In the genomic region with DNA sequence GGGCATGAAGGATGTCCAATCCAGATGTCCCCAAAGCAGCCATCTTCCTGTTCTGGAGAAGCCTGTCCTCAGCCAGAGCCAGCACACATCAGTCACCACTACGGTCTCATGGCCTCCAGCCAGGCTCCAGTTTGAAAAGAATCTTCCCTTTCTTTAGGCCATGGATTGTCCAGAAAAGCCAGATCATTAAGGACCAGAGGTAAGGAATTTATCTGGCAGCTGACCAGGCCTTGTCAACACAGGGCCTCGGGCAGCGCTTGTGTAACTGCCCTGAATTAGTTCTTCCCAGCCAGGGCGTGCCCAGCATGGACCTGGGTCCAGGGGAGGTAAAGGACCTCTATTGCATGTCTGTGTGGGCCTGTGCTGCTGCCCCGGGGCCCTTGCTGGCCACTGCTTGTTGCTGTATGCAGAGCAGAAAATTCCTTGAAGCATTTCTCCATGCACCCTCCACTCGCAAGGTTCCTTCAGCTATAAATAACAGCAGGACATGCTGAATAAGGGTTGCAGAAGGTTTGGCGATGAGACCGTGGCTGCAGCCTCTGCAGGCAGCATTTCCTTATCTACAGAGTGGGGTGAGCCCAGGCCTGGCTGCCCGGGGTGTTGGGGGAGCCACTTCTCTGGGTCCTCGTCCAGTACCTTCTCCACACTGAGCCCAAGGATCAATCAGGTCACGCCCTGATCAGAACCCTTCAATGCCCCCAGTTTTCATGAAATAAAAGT, we compare ENCODE assay signal across 9 cellular contexts. TPM values are rescaled to one million over a fixed set of nuclear protein-coding genes. Genes with fewer than 3 reads are reported as not detected.
DNase-seq lines count a peak whose midpoint lies in the region; ATAC-seq, FAIRE-seq and TF ChIP-seq lines count a peak whose summit lies in the region.
"Had no signal": no experiment of that assay in that cellular context is flagged by ENCODE, and none has a peak within 500 bp of the region (broad histone marks: within the 10 kb centered on the region; RNA-seq: fewer than 3 reads in every experiment).

No MANE protein-coding gene starts in this region.

- peak overlapping the region; percentile 41 for H2BK120ac ChIP-seq in IMR-90 (ENCODE audit: low read depth, low read length)

- H4K20me1 ChIP-seq in IMR-90 (ENCODE audit: insufficient read depth, low read length) (no peaks in the 10 kb centered on the region; the same call in 1 of the 2 replicates), HepG2 (ENCODE audit: insufficient read depth, low read length) (no peaks in the 10 kb centered on the region)

- H3K56ac ChIP-seq in IMR-90 (ENCODE audit: extremely low read depth, insufficient read depth, low read length) = no peak overlapping the region

- H3K4me2 ChIP-seq in IMR-90 (ENCODE audit: low read depth, low read length) = no peak overlapping the region
- peak overlapping the region; percentile 69 for H3K4me2 ChIP-seq in HepG2 (ENCODE audit: low read depth, low read length)

- 0 out of 2 replicates have a peak overlapping the region, but pooled peaks have one; percentile 54 for H3K14ac ChIP-seq in IMR-90 (replicated peaks; ENCODE audit: low read depth, low read length)

- peak overlapping the region; percentile 37; the same call in 1 of the 2 replicates for H3K23ac ChIP-seq in IMR-90 (ENCODE audit: low read depth, low read length)

- no peaks in the 10 kb centered on the region for H3K27me3 ChIP-seq in IMR-90 (ENCODE audit: control insufficient read depth, insufficient read depth, low read length)
- no peaks in the 10 kb centered on the region for H3K27me3 ChIP-seq in HepG2 (ENCODE audit: control insufficient read depth in 1 of 2, insufficient read depth in 2 of 2, low read length in 2 of 2)
- H3K27me3 ChIP-seq in upper lobe of left lung = no peaks in the 10 kb centered on the region

- peak overlapping the region; percentile 55 for H2BK5ac ChIP-seq in IMR-90 (ENCODE audit: low read depth, low read length, poor library complexity, severe bottlenecking)

- H3K27ac Mint-ChIP-seq in naive thymus-derived CD8-positive, alpha-beta T cell = peak overlapping the region in 1 of 10 donors; percentile 35

- peaks cover 18% of the 10 kb centered on the region; the same call in 1 of the 2 replicates for H3K4me1 ChIP-seq in IMR-90 (ENCODE audit: control insufficient read depth, insufficient read depth, low read length)
- H3K4me1 ChIP-seq in HepG2 (ENCODE audit: insufficient read depth, low read length) = peaks cover 19% of the 10 kb centered on the region
- H3K4me1 ChIP-seq in upper lobe of left lung = peaks cover 11 to 16% (median 15%) of the 10 kb centered on the region in 4 donors

- TF ChIP-seq EP300 in HepG2 (IDR thresholded peaks at IDR 0.05; ENCODE audit: low read depth in 2 of 2, low read length in 2 of 2) (peak; percentile 23 to 36; a peak in 1 of 4 replicates), HepG2 (CRISPR knock-in tag; IDR thresholded peaks at IDR 0.05; ENCODE audit: borderline replicate concordance) (no peak; the same call in 1 of the 2 replicates), upper lobe of left lung (IDR thresholded peaks at IDR 0.05) (peak in 1 of 4 donors; percentile 14)

- peak overlapping the region; percentile 3 for H4K5ac ChIP-seq in IMR-90 (ENCODE audit: low read depth, low read length)

- peak overlapping the region; percentile 41; the same call in 1 of the 2 replicates for H3K27ac ChIP-seq in IMR-90 (ENCODE audit: insufficient read depth, low read length)
- H3K27ac ChIP-seq in cingulate gyrus (ENCODE audit: low read depth, low read length) = peak overlapping the region; percentile 26
- H3K27ac ChIP-seq in HepG2 (ENCODE audit: extremely low read length, insufficient read depth, low read length) = peak overlapping the region; percentile 35
- peak overlapping the region; percentile 26 to 69 (median 46) for H3K27ac ChIP-seq in upper lobe of left lung

- H2AK9ac ChIP-seq in IMR-90 (replicated peaks; ENCODE audit: low read depth, low read length, poor library complexity) = peak overlapping the region; percentile 81

- H3K9me1 ChIP-seq in IMR-90 (ENCODE audit: insufficient read depth, low read length) = peaks cover 8% of the 10 kb centered on the region

- TF ChIP-seq POLR2A in IMR-90 (IDR thresholded peaks at IDR 0.05; ENCODE audit: low read depth, low read length) (no peak), HepG2 (IDR thresholded peaks at IDR 0.05; ENCODE audit: insufficient read depth in 1 of 2, low read depth in 2 of 2, low read length in 2 of 2) (no peak), upper lobe of left lung (IDR thresholded peaks at IDR 0.05) (no peak)

- dilution Hi-C loops in IMR-90 (cut with HindIII; ENCODE audit: low sequenced_read_pairs, unreplicated experiment) = no loop called here

- peak; percentile 30 for ATAC-seq in IMR-90 (ENCODE audit: low read depth)
- peak; percentile 99 for ATAC-seq in HepG2
- peak; percentile 58 to 90 for ATAC-seq in upper lobe of left lung (ENCODE audit: low FRiP score in 2 of 2)
- ATAC-seq in activated T-cell treated with anti-CD3 and anti-CD28 coated beads, Interleukin-2, amount 50 U/mL, for 4 hours = no peak
- no peak for ATAC-seq in GM19455 (IDR thresholded peaks at IDR 0.05; ENCODE audit: unreplicated experiment)
- ATAC-seq in naive thymus-derived CD8-positive, alpha-beta T cell = no peak

- peak overlapping the region; percentile 59 for H3K4ac ChIP-seq in IMR-90 (ENCODE audit: low read depth, low read length)

- no peaks in the 10 kb centered on the region for H3K79me1 ChIP-seq in IMR-90 (ENCODE audit: low read depth in 1 of 2, low read length in 2 of 2)

- H3K36me3 ChIP-seq in IMR-90 (ENCODE audit: control insufficient read depth, insufficient read depth, low read length) (no peaks in the 10 kb centered on the region), HepG2 (replicated peaks in 1 of 2; ENCODE audit: control insufficient read depth in 1 of 2, insufficient read depth in 2 of 2, low read length in 2 of 2) (no peaks in the 10 kb centered on the region), upper lobe of left lung (no peaks in the 10 kb centered on the region)

- H3K18ac ChIP-seq in IMR-90 (ENCODE audit: low read depth, low read length) = no peak overlapping the region; the same call in 1 of the 2 replicates

- POLR2A ChIA-PET in IMR-90 (lab: Charles Lee; ENCODE audit: unreplicated experiment) (no interaction called here), HepG2 (lab: Yijun Ruan, JAX) (interaction anchor here (1.6 kb wide), 1 partner anchor 25 kb away, joined by 4 read pairs; no protein-coding TSS in a partner anchor)
- POLR2A ChIA-PET in naive thymus-derived CD8-positive, alpha-beta T cell (lab: Charles Lee) = no interaction called here

- H2BK15ac ChIP-seq in IMR-90 (ENCODE audit: low read depth, low read length) = peak overlapping the region; percentile 33; the same call in 1 of the 3 replicates

- TF ChIP-seq RAD21 in IMR-90 (IDR thresholded peaks at IDR 0.05; ENCODE audit: low read length) (no peak), HepG2 (CRISPR knock-in tag; IDR thresholded peaks at IDR 0.05) (peak; percentile 41; the same call in 1 of the 2 replicates)

- intact Hi-C loops in IMR-90 (cut with micrococcal nuclease) = loop anchor here (2.0 kb wide), 1 partner anchor 17 kb away; no protein-coding TSS in a partner anchor
- intact Hi-C loops in HepG2 (cut with micrococcal nuclease; ENCODE audit: unreplicated experiment) = no loop called here

- H3K4me3 Mint-ChIP-seq in activated T-cell treated with anti-CD3 and anti-CD28 coated beads, Interleukin-2, amount 50 U/mL, for 4 hours = no peak overlapping the region
- H3K4me3 Mint-ChIP-seq in naive thymus-derived CD8-positive, alpha-beta T cell = no peak overlapping the region

- no peak for TF ChIP-seq CTCF in IMR-90 (conservative IDR thresholded peaks at IDR 0.05; ENCODE audit: low read depth, low read length)
- peak; percentile 24; the same call in 1 of the 2 replicates for TF ChIP-seq CTCF in HepG2 (CRISPR knock-in tag; IDR thresholded peaks at IDR 0.05)
- no peak for TF ChIP-seq CTCF in upper lobe of left lung (IDR thresholded peaks at IDR 0.05)

- no peaks in the 10 kb centered on the region for H3K36me3 Mint-ChIP-seq in activated T-cell treated with anti-CD3 and anti-CD28 coated beads, Interleukin-2, amount 50 U/mL, for 4 hours (ENCODE audit: insufficient read depth)
- no peaks in the 10 kb centered on the region for H3K36me3 Mint-ChIP-seq in naive thymus-derived CD8-positive, alpha-beta T cell

- H3K9me3 ChIP-seq in IMR-90 (ENCODE audit: control insufficient read depth, insufficient read depth, low read length) = no peaks in the 10 kb centered on the region
- no peaks in the 10 kb centered on the region for H3K9me3 ChIP-seq in HepG2 (ENCODE audit: low read length)
- no peaks in the 10 kb centered on the region for H3K9me3 ChIP-seq in upper lobe of left lung

- in situ Hi-C loops in IMR-90 (cut with MboI; ENCODE audit: low sequenced_read_pairs) = no loop called here
- in situ Hi-C loops in HepG2 (cut with HindIII; ENCODE audit: extremely low pct_ligation_motif_present, low pct_unique_long_range_greater_than_20kb) = no loop called here

- H2AFZ ChIP-seq in IMR-90 (replicated peaks; ENCODE audit: low read length, poor library complexity) (peak overlapping the region; percentile 4), HepG2 (ENCODE audit: low read length) (no peak overlapping the region)

- H3K27me3 Mint-ChIP-seq in activated T-cell treated with anti-CD3 and anti-CD28 coated beads, Interleukin-2, amount 50 U/mL, for 4 hours (ENCODE audit: low read depth) = no peaks in the 10 kb centered on the region
- peaks cover 0 to under 1% (median 0%) of the 10 kb centered on the region in 5 donors for H3K27me3 Mint-ChIP-seq in naive thymus-derived CD8-positive, alpha-beta T cell

- DNase-seq in IMR-90 = peak; percentile 73
- DNase-seq in HepG2 (ENCODE audit: low spot score) = peak; percentile 86
- peak in 1 of 2 donors; percentile 88 for DNase-seq in upper lobe of left lung
- no peak for DNase-seq in activated T-cell treated with anti-CD3 and anti-CD28 coated beads, Interleukin-2, amount 50 U/mL, for 4 hours
- no peak for DNase-seq in naive thymus-derived CD8-positive, alpha-beta T cell
- DNase-seq: NCI-H69 had no signal

- peak overlapping the region; percentile 51 for H2BK20ac ChIP-seq in IMR-90 (ENCODE audit: low read depth, low read length)

- peak; percentile 80 for FAIRE-seq in HepG2 (lab: Jason Lieb, UNC)
- FAIRE-seq: frontal cortex had no signal

- H4K91ac ChIP-seq in IMR-90 (ENCODE audit: insufficient read depth, low read depth, low read length) = peak overlapping the region; percentile 54; the same call in 1 of the 2 replicates

- H3K9ac ChIP-seq in IMR-90 (ENCODE audit: low read depth, low read length) = no peak overlapping the region
- H3K9ac ChIP-seq in HepG2 (ENCODE audit: insufficient read depth, low read depth, low read length) = no peak overlapping the region

- no peaks in the 10 kb centered on the region for H3K9me3 Mint-ChIP-seq in activated T-cell treated with anti-CD3 and anti-CD28 coated beads, Interleukin-2, amount 50 U/mL, for 4 hours
- H3K9me3 Mint-ChIP-seq in naive thymus-derived CD8-positive, alpha-beta T cell = peaks cover 0 to 2% (median 0%) of the 10 kb centered on the region in 9 donors

- peak overlapping the region in 1 of 2 experiments; percentile 72; a peak in 2 of 4 replicates for H4K8ac ChIP-seq in IMR-90 (ENCODE audit: low read depth in 2 of 2, low read length in 2 of 2)

- H3K4me1 Mint-ChIP-seq in activated T-cell treated with anti-CD3 and anti-CD28 coated beads, Interleukin-2, amount 50 U/mL, for 4 hours (ENCODE audit: low read depth) = no peaks in the 10 kb centered on the region
- H3K4me1 Mint-ChIP-seq in naive thymus-derived CD8-positive, alpha-beta T cell = peaks cover 0 to 5% (median under 1%) of the 10 kb centered on the region in 4 donors

- H3K4me3 ChIP-seq in IMR-90 (ENCODE audit: insufficient read depth, low read depth, low read length) = no peak overlapping the region
- H3K4me3 ChIP-seq in HepG2 (replicated peaks in 1 of 3; ENCODE audit: insufficient read depth in 1 of 3, low read depth in 2 of 3, low read length in 3 of 3) = peak overlapping the region in 1 of 3 experiments; percentile 23; a peak in 2 of 6 replicates
- H3K4me3 ChIP-seq in upper lobe of left lung = no peak overlapping the region

- BruUV-seq in IMR-90 (replicated peaks; lab: Mats Ljungman, UMichigan) (no TSS peak), HepG2 (replicated peaks; lab: Mats Ljungman, UMichigan) (no TSS peak)

- H2AK5ac ChIP-seq in IMR-90 (ENCODE audit: low read depth, low read length) = peak overlapping the region; percentile 80

- CTCF ChIA-PET in IMR-90 (lab: Yijun Ruan, JAX) (no interaction called here), HepG2 (lab: Yijun Ruan, JAX; ENCODE audit: low intra/inter-chr PET ratio, low total read pairs) (no interaction called here)

- H3K79me2 ChIP-seq in HepG2 (ENCODE audit: insufficient read depth, low read length) = no peaks in the 10 kb centered on the region

- 67% methylated on average over 3 of the region's 11 CpGs; no CpG with 5 or more reads in 1 of the 2 experiments for WGBS in IMR-90 (ENCODE audit: extremely low coverage in 2 of 2, insufficient read length in 1 of 2), 2 experiments
- WGBS in HepG2 (ENCODE audit: low lambda C conversion rate) = 36% methylated on average over 7 of the region's 11 CpGs
- WGBS in upper lobe of left lung, 2 donors = 32 to 52% methylated on average over 8 to 11 of the region's 11 CpGs

RNA-seq across cellular contexts. Expression of a gene that starts 21.7 kb away (rescaled TPM):
- total RNA-seq in IMR-90 (2012; rRNA removed) (8.6 and 13.9 TPM in 2 replicates), HepG2 (2016; rRNA removed; fragmentation: Illumina TruSeq; extraction: Trizol) (5.3 TPM in 2 replicates), upper lobe of left lung (10 to 100 TPM; 41.2 to 93.2 (median 64.0) TPM)
- polyA plus RNA-seq in IMR-90 (2012; rRNA removed) (25.7 and 29.9 TPM in 2 replicates), HepG2 (2011; rRNA removed) (4.6 and 4.8 TPM in 2 replicates)
- 30.2 and 32.2 TPM in 2 replicates for polyA plus RNA-seq in IMR-90 (2012; cell fraction: cytosol; rRNA removed)
- 46.1 and 46.4 TPM in 2 replicates for polyA plus RNA-seq in IMR-90 (2012; cell fraction: nucleus; rRNA removed; ENCODE audit: low replicate concordance)
- total RNA-seq in HepG2 (2016; cell fraction: cytosol; rRNA removed; fragmentation: Illumina TruSeq; extraction: Trizol; ENCODE audit: low read depth) = 1.5 and 1.6 TPM in 2 replicates
- 4.0 and 5.3 TPM in 2 replicates for total RNA-seq in HepG2 (2016; cell fraction: insoluble cytoplasmic fraction; rRNA removed; fragmentation: Illumina TruSeq; extraction: Trizol)
- total RNA-seq in HepG2 (2016; cell fraction: membrane; rRNA removed; fragmentation: Illumina TruSeq; extraction: Trizol) = 5.1 and 5.2 TPM in 2 replicates
- 3.6 and 4.5 TPM in 2 replicates for total RNA-seq in HepG2 (2016; cell fraction: nucleus; rRNA removed; fragmentation: Illumina TruSeq; extraction: Trizol)
- polyA plus RNA-seq in HepG2 (2011; cell fraction: cytosol; rRNA removed) = 7.4 and 7.7 TPM in 2 replicates
- 7.8 and 10.1 TPM in 2 replicates for polyA plus RNA-seq in HepG2 (2011; cell fraction: nucleus; rRNA removed)
- 4.7 and 5.8 TPM in 2 replicates for polyA plus RNA-seq in HepG2 (2012)
- polyA plus RNA-seq in HepG2 (2016; cell fraction: cytosol; fragmentation: Illumina TruSeq; extraction: Trizol; ENCODE audit: low read depth) = 1.9 and 2.0 TPM in 2 replicates
- 6.9 and 8.5 TPM in 2 replicates for polyA plus RNA-seq in HepG2 (2016; cell fraction: insoluble cytoplasmic fraction; fragmentation: Illumina TruSeq; extraction: Trizol; ENCODE audit: low read depth)
- polyA plus RNA-seq in HepG2 (2016; cell fraction: membrane; fragmentation: Illumina TruSeq; extraction: Trizol; ENCODE audit: low read depth) = 4.4 and 4.6 TPM in 2 replicates
- polyA plus RNA-seq in HepG2 (2016; cell fraction: nucleus; fragmentation: Illumina TruSeq; extraction: Trizol; ENCODE audit: insufficient read depth, low read depth) = 8.1 and 10.3 TPM in 2 replicates
- 7.0 and 9.7 TPM in 2 replicates for polyA minus RNA-seq in HepG2 (2011; rRNA and poly(A)+ RNA removed; ENCODE audit: low replicate concordance)
- 6.2 and 6.3 TPM in 2 replicates for polyA minus RNA-seq in HepG2 (2011; cell fraction: cytosol; rRNA and poly(A)+ RNA removed)
- 8.0 and 8.7 TPM in 2 replicates for polyA minus RNA-seq in HepG2 (2011; cell fraction: nucleus; rRNA and poly(A)+ RNA removed)
- 10 to 100 TPM; 11.9 to 20.3 (median 18.4) TPM for total RNA-seq in activated T-cell treated with anti-CD3 and anti-CD28 coated beads, Interleukin-2, amount 50 U/mL, for 4 hours
- total RNA-seq in naive thymus-derived CD8-positive, alpha-beta T cell = 10 to 100 TPM; 36.4 to 37.2 TPM
- polyA plus RNA-seq in naive thymus-derived CD8-positive, alpha-beta T cell = 10 to 100 TPM; 15.2 to 19.4 (median 19.3) TPM

RNA-seq across cellular contexts. Expression of a gene that starts 48.6 kb away (rescaled TPM):
- total RNA-seq in IMR-90 (2012; rRNA removed) (5.6 and 7.2 TPM in 2 replicates), HepG2 (2016; rRNA removed; fragmentation: Illumina TruSeq; extraction: Trizol) (3.4 and 6.0 TPM in 2 replicates), upper lobe of left lung (1 to 10 TPM; 2.1 to 9.9 (median 4.3) TPM)
- polyA plus RNA-seq in IMR-90 (2012; rRNA removed) (7.8 and 8.3 TPM in 2 replicates), HepG2 (2011; rRNA removed) (4.8 and 5.1 TPM in 2 replicates)
- polyA plus RNA-seq in IMR-90 (2012; cell fraction: cytosol; rRNA removed) = 6.6 and 7.8 TPM in 2 replicates
- 14.2 and 28.2 TPM in 2 replicates for polyA plus RNA-seq in IMR-90 (2012; cell fraction: nucleus; rRNA removed; ENCODE audit: low replicate concordance)
- total RNA-seq in HepG2 (2016; cell fraction: cytosol; rRNA removed; fragmentation: Illumina TruSeq; extraction: Trizol; ENCODE audit: low read depth) = 2.0 and 2.1 TPM in 2 replicates
- total RNA-seq in HepG2 (2016; cell fraction: insoluble cytoplasmic fraction; rRNA removed; fragmentation: Illumina TruSeq; extraction: Trizol) = 3.8 and 6.2 TPM in 2 replicates
- 4.2 and 4.6 TPM in 2 replicates for total RNA-seq in HepG2 (2016; cell fraction: membrane; rRNA removed; fragmentation: Illumina TruSeq; extraction: Trizol)
- total RNA-seq in HepG2 (2016; cell fraction: nucleus; rRNA removed; fragmentation: Illumina TruSeq; extraction: Trizol) = 7.6 and 8.0 TPM in 2 replicates
- polyA plus RNA-seq in HepG2 (2011; cell fraction: cytosol; rRNA removed) = 2.5 and 4.1 TPM in 2 replicates
- polyA plus RNA-seq in HepG2 (2011; cell fraction: nucleus; rRNA removed) = 9.9 and 12.0 TPM in 2 replicates
- polyA plus RNA-seq in HepG2 (2012) = 2.4 and 3.6 TPM in 2 replicates
- 0.78 and 1.3 TPM in 2 replicates for polyA plus RNA-seq in HepG2 (2016; cell fraction: cytosol; fragmentation: Illumina TruSeq; extraction: Trizol; ENCODE audit: low read depth)
- polyA plus RNA-seq in HepG2 (2016; cell fraction: insoluble cytoplasmic fraction; fragmentation: Illumina TruSeq; extraction: Trizol; ENCODE audit: low read depth) = 2.3 and 4.0 TPM in 2 replicates
- 1.7 and 2.1 TPM in 2 replicates for polyA plus RNA-seq in HepG2 (2016; cell fraction: membrane; fragmentation: Illumina TruSeq; extraction: Trizol; ENCODE audit: low read depth)
- 12.6 and 14.0 TPM in 2 replicates for polyA plus RNA-seq in HepG2 (2016; cell fraction: nucleus; fragmentation: Illumina TruSeq; extraction: Trizol; ENCODE audit: insufficient read depth, low read depth)
- polyA minus RNA-seq in HepG2 (2011; rRNA and poly(A)+ RNA removed; ENCODE audit: low replicate concordance) = 16.7 and 18.1 TPM in 2 replicates
- polyA minus RNA-seq in HepG2 (2011; cell fraction: cytosol; rRNA and poly(A)+ RNA removed) = 4.4 and 4.7 TPM in 2 replicates
- 9.8 and 10.9 TPM in 2 replicates for polyA minus RNA-seq in HepG2 (2011; cell fraction: nucleus; rRNA and poly(A)+ RNA removed)
- total RNA-seq in activated T-cell treated with anti-CD3 and anti-CD28 coated beads, Interleukin-2, amount 50 U/mL, for 4 hours = 1 to 10 TPM; 2.3 to 3.2 (median 2.9) TPM
- 1 to 10 TPM; 6.2 to 7.0 TPM for total RNA-seq in naive thymus-derived CD8-positive, alpha-beta T cell
- 1 to 10 TPM in 1 of 3 donors, under 1 TPM in 2; 0.45 to 1.4 (median 0.80) TPM for polyA plus RNA-seq in naive thymus-derived CD8-positive, alpha-beta T cell

RNA-seq across cellular contexts. Expression of a gene that starts 57.4 kb away (rescaled TPM):
- total RNA-seq in IMR-90 (2012; rRNA removed) = 4.3 and 4.7 TPM in 2 replicates
- 18.2 and 19.0 TPM in 2 replicates for polyA plus RNA-seq in IMR-90 (2012; rRNA removed)
- polyA plus RNA-seq in IMR-90 (2012; cell fraction: cytosol; rRNA removed) = 7.7 and 16.7 TPM in 2 replicates
- polyA plus RNA-seq in IMR-90 (2012; cell fraction: nucleus; rRNA removed; ENCODE audit: low replicate concordance) = 31.5 and 87.3 TPM in 2 replicates
- total RNA-seq in HepG2 (2016; rRNA removed; fragmentation: Illumina TruSeq; extraction: Trizol) = 10.6 and 14.6 TPM in 2 replicates
- total RNA-seq in HepG2 (2016; cell fraction: cytosol; rRNA removed; fragmentation: Illumina TruSeq; extraction: Trizol; ENCODE audit: low read depth) = 4.5 and 4.8 TPM in 2 replicates
- 12.7 and 14.8 TPM in 2 replicates for total RNA-seq in HepG2 (2016; cell fraction: insoluble cytoplasmic fraction; rRNA removed; fragmentation: Illumina TruSeq; extraction: Trizol)
- 8.7 and 8.8 TPM in 2 replicates for total RNA-seq in HepG2 (2016; cell fraction: membrane; rRNA removed; fragmentation: Illumina TruSeq; extraction: Trizol)
- total RNA-seq in HepG2 (2016; cell fraction: nucleus; rRNA removed; fragmentation: Illumina TruSeq; extraction: Trizol) = 11.1 and 14.0 TPM in 2 replicates
- polyA plus RNA-seq in HepG2 (2011; rRNA removed) = 13.2 and 15.5 TPM in 2 replicates
- polyA plus RNA-seq in HepG2 (2011; cell fraction: cytosol; rRNA removed) = 10.6 and 23.9 TPM in 2 replicates
- 115 and 150 TPM in 2 replicates for polyA plus RNA-seq in HepG2 (2011; cell fraction: nucleus; rRNA removed)
- polyA plus RNA-seq in HepG2 (2012) = 6.2 and 7.8 TPM in 2 replicates
- 7.1 and 7.6 TPM in 2 replicates for polyA plus RNA-seq in HepG2 (2016; cell fraction: cytosol; fragmentation: Illumina TruSeq; extraction: Trizol; ENCODE audit: low read depth)
- polyA plus RNA-seq in HepG2 (2016; cell fraction: insoluble cytoplasmic fraction; fragmentation: Illumina TruSeq; extraction: Trizol; ENCODE audit: low read depth) = 14.3 and 16.0 TPM in 2 replicates
- 10.5 and 12.0 TPM in 2 replicates for polyA plus RNA-seq in HepG2 (2016; cell fraction: membrane; fragmentation: Illumina TruSeq; extraction: Trizol; ENCODE audit: low read depth)
- 40.3 and 43.3 TPM in 2 replicates for polyA plus RNA-seq in HepG2 (2016; cell fraction: nucleus; fragmentation: Illumina TruSeq; extraction: Trizol; ENCODE audit: insufficient read depth, low read depth)
- polyA minus RNA-seq in HepG2 (2011; rRNA and poly(A)+ RNA removed; ENCODE audit: low replicate concordance) = 20.5 and 24.4 TPM in 2 replicates
- polyA minus RNA-seq in HepG2 (2011; cell fraction: cytosol; rRNA and poly(A)+ RNA removed) = 6.2 and 10.0 TPM in 2 replicates
- 14.0 and 15.5 TPM in 2 replicates for polyA minus RNA-seq in HepG2 (2011; cell fraction: nucleus; rRNA and poly(A)+ RNA removed)
- total RNA-seq in upper lobe of left lung = 10 to 100 TPM in 5 of 6 donors, 1 to 10 TPM in 1; 8.1 to 44.0 (median 17.6) TPM
- total RNA-seq in activated T-cell treated with anti-CD3 and anti-CD28 coated beads, Interleukin-2, amount 50 U/mL, for 4 hours = 10 to 100 TPM; 23.1 to 25.5 (median 24.7) TPM
- total RNA-seq in naive thymus-derived CD8-positive, alpha-beta T cell = 10 to 100 TPM; 35.1 TPM
- polyA plus RNA-seq in naive thymus-derived CD8-positive, alpha-beta T cell = 10 to 100 TPM in 2 of 3 donors, 1 to 10 TPM in 1; 7.7 to 15.9 (median 15.4) TPM

Comparison
In these comparisons a context has a peak if more than half of its experiments do, and no peak if none do; other contexts are left out.
1. ATAC-seq: peak in IMR-90 (single experiment), HepG2 (single experiment) and upper lobe of left lung (2 of 2); none in activated T-cell treated with anti-CD3 and anti-CD28 coated beads, Interleukin-2, amount 50 U/mL, for 4 hours (0 of 2), GM19455 (single experiment) and naive thymus-derived CD8-positive, alpha-beta T cell (0 of 2).
2. DNase-seq: peak in IMR-90 (single experiment) and HepG2 (single experiment); none in activated T-cell treated with anti-CD3 and anti-CD28 coated beads, Interleukin-2, amount 50 U/mL, for 4 hours (single experiment) and naive thymus-derived CD8-positive, alpha-beta T cell (0 of 10).
3. Peak in every context shown above with its lines, with median percentiles within 50 percentile points of each other: H3K27ac ChIP-seq.